In genomic region chr2:186518291-186518690, GRCh38 we compare ENCODE assay signal across 19 cellular contexts. TPM values are rescaled to one million over a fixed set of nuclear protein-coding genes. Genes with fewer than 3 reads are reported as not detected.
A peak's percentile ranks its signal among the peaks of the same experiment; 100 is the strongest.
DNase-seq lines count a peak whose midpoint lies in the region; ATAC-seq and TF ChIP-seq lines count a peak whose summit lies in the region.
"Had no signal": no experiment of that assay in that cellular context is flagged by ENCODE, and none has a peak within 500 bp of the region (broad histone marks: within the 10 kb centered on the region; RNA-seq: fewer than 3 reads in every experiment).

No MANE protein-coding gene starts in this region.

- H3K9me3 ChIP-seq in adrenal gland (replicated peaks in 1 of 3), result no peaks in the 10 kb centered on the region
- H3K9me3 ChIP-seq: mucosa of descending colon had no signal

- no peaks in the 10 kb centered on the region for H3K9me3 Mint-ChIP-seq in activated T-cell treated with anti-CD3 and anti-CD28 coated beads, Interleukin-2, amount 50 U/mL, for 72 hours
- no peaks in the 10 kb centered on the region for H3K9me3 Mint-ChIP-seq in activated T-cell treated with anti-CD3 and anti-CD28 coated beads, Interleukin-2, amount 50 U/mL, for 4 hours
- no peaks in the 10 kb centered on the region for H3K9me3 Mint-ChIP-seq in memory B cell
- H3K9me3 Mint-ChIP-seq: activated CD4-positive, alpha-beta memory T cell treated with anti-CD3 and anti-CD28 coated beads, Interleukin-2, amount 10 ng/mL, durations not matched to agents 7 days and 5 days had no signal

- DNase-seq in activated T-cell treated with anti-CD3 and anti-CD28 coated beads, Interleukin-2, amount 50 U/mL, for 72 hours, result no peak
- no peak for DNase-seq in activated T-cell treated with anti-CD3 and anti-CD28 coated beads, Interleukin-2, amount 50 U/mL, for 4 hours
- DNase-seq in NCI-H82 treated with DMSO at 0.1 percent for 48 hours (lab: John Stamatoyannopoulos, UW; ENCODE audit: unreplicated experiment) (peak; percentile 83), memory B cell (ENCODE audit: low spot score in 2 of 2) (no peak), DMS53 (lab: John Stamatoyannopoulos, UW) (no peak), NK-92 (lab: John Stamatoyannopoulos, UW; ENCODE audit: unreplicated experiment) (no peak), adrenal gland (no peak)
- DNase-seq: 8988T; activated CD4-positive, alpha-beta memory T cell treated with anti-CD3 and anti-CD28 coated beads, Interleukin-2, amount 10 ng/mL, durations not matched to agents 7 days and 5 days; activated gamma-delta T cell treated with Interleukin-2 at 50 U/mL for 16 hours; activated T-cell treated with anti-CD3 and anti-CD28 coated beads for 4 hours; caudate nucleus; left ventricle myocardium superior; mucosa of descending colon; NCI-H1417 treated with DMSO at 0.1 percent for 48 hours; NCI-H526; stimulated activated CD4-positive, alpha-beta T cell treated with anti-CD3 and anti-CD28 coated beads, Interleukin-2, amount 100 ng/mL, for 48 hours; stimulated activated naive CD8-positive, alpha-beta T cell treated with anti-CD3 and anti-CD28 coated beads, Interleukin-15, Interleukin-2, amounts not matched to agents 100 U/mL and 50 U/mL, for 24 hours had no signal

- peaks cover 9 to 11% of the 10 kb centered on the region in 2 donors for H3K4me1 ChIP-seq in adrenal gland (replicated peaks in 1 of 2)

- no peak overlapping the region for H3K4me3 Mint-ChIP-seq in activated T-cell treated with anti-CD3 and anti-CD28 coated beads, Interleukin-2, amount 50 U/mL, for 72 hours
- no peak overlapping the region for H3K4me3 Mint-ChIP-seq in activated T-cell treated with anti-CD3 and anti-CD28 coated beads, Interleukin-2, amount 50 U/mL, for 4 hours
- H3K4me3 Mint-ChIP-seq in memory B cell, result no peak overlapping the region
- H3K4me3 Mint-ChIP-seq: activated CD4-positive, alpha-beta memory T cell treated with anti-CD3 and anti-CD28 coated beads, Interleukin-2, amount 10 ng/mL, durations not matched to agents 7 days and 5 days had no signal

- no peak for TF ChIP-seq CTCF in adrenal gland (IDR thresholded peaks at IDR 0.05)

- H3K36me3 ChIP-seq in adrenal gland (replicated peaks in 1 of 2), result peaks cover 0 to 4% of the 10 kb centered on the region in 2 donors

- peak overlapping the region; percentile 19 for H3K27ac Mint-ChIP-seq in activated T-cell treated with anti-CD3 and anti-CD28 coated beads, Interleukin-2, amount 50 U/mL, for 72 hours
- peak overlapping the region; percentile 4 for H3K27ac Mint-ChIP-seq in memory B cell
- H3K27ac Mint-ChIP-seq: activated CD4-positive, alpha-beta memory T cell treated with anti-CD3 and anti-CD28 coated beads, Interleukin-2, amount 10 ng/mL, durations not matched to agents 7 days and 5 days had no signal

- H3K4me3 ChIP-seq in adrenal gland, result no peak overlapping the region
- H3K4me3 ChIP-seq: mucosa of descending colon had no signal

- intact Hi-C loops in adrenal gland (cut with DNase I), result no loop called here

- WGBS in adrenal gland, 4 donors, result 63 to 83% (median 80%) methylated on average over 4 of the region's 4 CpGs

- no peaks in the 10 kb centered on the region for H3K4me1 Mint-ChIP-seq in activated T-cell treated with anti-CD3 and anti-CD28 coated beads, Interleukin-2, amount 50 U/mL, for 72 hours (ENCODE audit: low read depth)
- no peaks in the 10 kb centered on the region for H3K4me1 Mint-ChIP-seq in activated T-cell treated with anti-CD3 and anti-CD28 coated beads, Interleukin-2, amount 50 U/mL, for 4 hours (ENCODE audit: low read depth)
- H3K4me1 Mint-ChIP-seq in memory B cell, result no peaks in the 10 kb centered on the region
- H3K4me1 Mint-ChIP-seq: activated CD4-positive, alpha-beta memory T cell treated with anti-CD3 and anti-CD28 coated beads, Interleukin-2, amount 10 ng/mL, durations not matched to agents 7 days and 5 days had no signal

- TF ChIP-seq POLR2A in adrenal gland (IDR thresholded peaks at IDR 0.05), result no peak

- H3K27ac ChIP-seq in adrenal gland, result no peak overlapping the region

- ATAC-seq in activated T-cell treated with anti-CD3 and anti-CD28 coated beads, Interleukin-2, amount 50 U/mL, for 72 hours (replicated peaks in 1 of 2), result no peak
- no peak for ATAC-seq in activated T-cell treated with anti-CD3 and anti-CD28 coated beads, Interleukin-2, amount 50 U/mL, for 4 hours
- ATAC-seq in memory B cell (ENCODE audit: low read depth), result no peak
- ATAC-seq in GM21360 (IDR thresholded peaks at IDR 0.05; ENCODE audit: unreplicated experiment), result no peak
- ATAC-seq: left ventricle myocardium superior; mucosa of descending colon; stimulated activated naive CD8-positive, alpha-beta T cell treated with anti-CD3 and anti-CD28 coated beads, Interleukin-15, Interleukin-2, amounts not matched to agents 100 U/mL and 50 U/mL, for 24 hours had no signal

- H3K27me3 ChIP-seq in adrenal gland, result no peaks in the 10 kb centered on the region

- H3K27me3 Mint-ChIP-seq in activated T-cell treated with anti-CD3 and anti-CD28 coated beads, Interleukin-2, amount 50 U/mL, for 72 hours (ENCODE audit: low read depth), result no peaks in the 10 kb centered on the region
- H3K27me3 Mint-ChIP-seq in activated T-cell treated with anti-CD3 and anti-CD28 coated beads, Interleukin-2, amount 50 U/mL, for 4 hours (ENCODE audit: low read depth), result no peaks in the 10 kb centered on the region
- no peaks in the 10 kb centered on the region for H3K27me3 Mint-ChIP-seq in memory B cell
- H3K27me3 Mint-ChIP-seq: activated CD4-positive, alpha-beta memory T cell treated with anti-CD3 and anti-CD28 coated beads, Interleukin-2, amount 10 ng/mL, durations not matched to agents 7 days and 5 days had no signal

- H3K36me3 Mint-ChIP-seq in activated T-cell treated with anti-CD3 and anti-CD28 coated beads, Interleukin-2, amount 50 U/mL, for 72 hours (ENCODE audit: insufficient read depth in 2 of 2), result peaks cover 4 to 22% of the 10 kb centered on the region in 2 donors
- peaks cover 30% of the 10 kb centered on the region for H3K36me3 Mint-ChIP-seq in activated T-cell treated with anti-CD3 and anti-CD28 coated beads, Interleukin-2, amount 50 U/mL, for 4 hours (ENCODE audit: insufficient read depth)
- peaks cover 15% of the 10 kb centered on the region for H3K36me3 Mint-ChIP-seq in memory B cell

RNA-seq across cellular contexts. Expression of gene ZC3H15, which starts 32.2 kb away (rescaled TPM):
- total RNA-seq in activated T-cell treated with anti-CD3 and anti-CD28 coated beads, Interleukin-2, amount 50 U/mL, for 72 hours, result 10 to 100 TPM; 71.8 to 76.0 TPM
- total RNA-seq in activated T-cell treated with anti-CD3 and anti-CD28 coated beads, Interleukin-2, amount 50 U/mL, for 4 hours, result 100 to 1,000 TPM in 1 of 3 donors, 10 to 100 TPM in 2; 93.6 to 103 (median 94.3) TPM
- 10 to 100 TPM; 40.0 to 84.2 (median 54.5) TPM for total RNA-seq in adrenal gland
- polyA plus RNA-seq in adrenal gland, result 100 to 1,000 TPM in 1 of 3 donors, 10 to 100 TPM in 2; 48.3 to 191 (median 51.4) TPM
